Comparison of ENCODE assay signal across 20 cellular contexts in the genomic region with DNA sequence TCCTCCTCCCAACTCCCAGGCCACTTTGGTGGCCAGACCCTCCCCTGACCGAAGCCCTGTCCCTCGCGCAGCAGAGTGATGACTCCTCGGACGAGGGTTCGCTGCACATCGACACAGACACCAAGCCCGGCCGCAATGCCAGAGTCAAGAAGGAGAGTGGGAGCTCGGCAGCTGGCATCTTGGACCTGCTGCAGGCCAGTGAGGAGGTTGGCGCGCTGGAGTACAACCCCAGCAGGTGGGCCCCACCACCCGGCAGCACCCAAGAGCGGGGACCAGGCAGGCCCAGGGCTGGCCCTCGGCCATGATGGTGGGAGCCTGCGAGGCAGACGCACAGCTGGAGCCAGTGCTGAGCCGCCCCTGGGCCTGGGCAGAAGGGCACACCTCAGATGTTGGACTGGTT.
DNase-seq lines count a peak whose midpoint lies in the region; ATAC-seq and TF ChIP-seq lines count a peak whose summit lies in the region.
"Had no signal": no experiment of that assay in that cellular context is flagged by ENCODE, and none has a peak within 500 bp of the region (broad histone marks: within the 10 kb centered on the region; RNA-seq: fewer than 3 reads in every experiment).

No MANE protein-coding gene starts in this region.

- no peak overlapping the region for H3K27ac Mint-ChIP-seq in natural killer cell treated with Interleukin-12 subunit alpha and Interleukin-12 subunit beta and Interleukin-15 and Interleukin-18, amount 100 ng/mL, for 72 hours
- no peak overlapping the region for H3K27ac Mint-ChIP-seq in natural killer cell
- no peak overlapping the region for H3K27ac Mint-ChIP-seq in CD4-positive, alpha-beta memory T cell
- H3K27ac Mint-ChIP-seq: activated naive CD8-positive, alpha-beta T cell; CD8-positive, alpha-beta T cell; stimulated activated naive B cell treated with anti-CD40 and anti-IgM and Interleukin-4, amounts not matched to agents 10 μg/mL and 1 μg/mL and 100 μg/mL, for 72 hours had no signal

- H3K36me3 ChIP-seq in heart left ventricle (peaks cover 0 to 54% (median 40%) of the 10 kb centered on the region in 9 donors), ovary (no peaks in the 10 kb centered on the region)
- peaks cover 8% of the 10 kb centered on the region for H3K36me3 ChIP-seq in CD4-positive, alpha-beta memory T cell (ENCODE audit: insufficient read depth, low read length)
- H3K36me3 ChIP-seq: brain microvascular endothelial cell had no signal

- CTCF ChIA-PET in CD4-positive, alpha-beta memory T cell (lab: Charles Lee; ENCODE audit: partially characterized antibody): no interaction called here

- intact Hi-C loops in natural killer cell (cut with micrococcal nuclease): no loop called here
- intact Hi-C loops in heart left ventricle (cut with DNase I): no loop called here
- intact Hi-C loops in ovary (cut with DNase I): loop anchor here in 1 of 4 donors (10.0 kb wide), 1 partner anchor 538 kb away; no protein-coding TSS in a partner anchor
- intact Hi-C loops in CD4-positive, alpha-beta memory T cell (cut with micrococcal nuclease): no loop called here

- no peak overlapping the region for H3K4me3 Mint-ChIP-seq in natural killer cell treated with Interleukin-12 subunit alpha and Interleukin-12 subunit beta and Interleukin-15 and Interleukin-18, amount 100 ng/mL, for 72 hours
- H3K4me3 Mint-ChIP-seq in natural killer cell: no peak overlapping the region
- H3K4me3 Mint-ChIP-seq in CD4-positive, alpha-beta memory T cell: no peak overlapping the region
- H3K4me3 Mint-ChIP-seq: activated naive CD8-positive, alpha-beta T cell; CD8-positive, alpha-beta T cell; naive thymus-derived CD4-positive, alpha-beta T cell; stimulated activated naive B cell treated with anti-CD40 and anti-IgM and Interleukin-4, amounts not matched to agents 10 μg/mL and 1 μg/mL and 100 μg/mL, for 72 hours had no signal

- H3K9me3 Mint-ChIP-seq in natural killer cell treated with Interleukin-12 subunit alpha and Interleukin-12 subunit beta and Interleukin-15 and Interleukin-18, amount 100 ng/mL, for 72 hours: no peaks in the 10 kb centered on the region
- H3K9me3 Mint-ChIP-seq in natural killer cell: no peaks in the 10 kb centered on the region
- no peaks in the 10 kb centered on the region for H3K9me3 Mint-ChIP-seq in CD4-positive, alpha-beta memory T cell
- H3K9me3 Mint-ChIP-seq: CD8-positive, alpha-beta T cell had no signal

- no peak for TF ChIP-seq EP300 in ovary (IDR thresholded peaks at IDR 0.05)

- no peaks in the 10 kb centered on the region for H3K4me1 ChIP-seq in heart left ventricle
- H3K4me1 ChIP-seq in ovary (ENCODE audit: insufficient read depth): no peaks in the 10 kb centered on the region
- H3K4me1 ChIP-seq in CD4-positive, alpha-beta memory T cell (ENCODE audit: insufficient read depth, low read length): no peaks in the 10 kb centered on the region
- H3K4me1 ChIP-seq: parathyroid adenoma had no signal

- POLR2A ChIA-PET in CD4-positive, alpha-beta memory T cell (lab: Charles Lee; ENCODE audit: partially characterized antibody): no interaction called here

- no peaks in the 10 kb centered on the region for H3K27me3 Mint-ChIP-seq in natural killer cell treated with Interleukin-12 subunit alpha and Interleukin-12 subunit beta and Interleukin-15 and Interleukin-18, amount 100 ng/mL, for 72 hours
- no peaks in the 10 kb centered on the region for H3K27me3 Mint-ChIP-seq in natural killer cell (ENCODE audit: low read depth in 2 of 2)
- H3K27me3 Mint-ChIP-seq in CD4-positive, alpha-beta memory T cell: no peaks in the 10 kb centered on the region
- H3K27me3 Mint-ChIP-seq: activated naive CD8-positive, alpha-beta T cell; naive thymus-derived CD4-positive, alpha-beta T cell; stimulated activated naive B cell treated with anti-CD40 and anti-IgM and Interleukin-4, amounts not matched to agents 10 μg/mL and 1 μg/mL and 100 μg/mL, for 72 hours had no signal

- peak; percentile 49 for DNase-seq in natural killer cell treated with Interleukin-12 subunit alpha and Interleukin-12 subunit beta and Interleukin-15 and Interleukin-18, amount 100 ng/mL, for 72 hours (ENCODE audit: low spot score)
- no peak for DNase-seq in natural killer cell
- DNase-seq in heart left ventricle: peak in 4 of 5 donors; percentile 6 to 61 (median 22)
- DNase-seq in ovary: peak in 3 of 5 donors; percentile 18 to 30 (median 19)
- no peak for DNase-seq in activated gamma-delta T cell (lab: John Stamatoyannopoulos, UW)
- no peak for DNase-seq in iPS-NIHi7 (ENCODE audit: extremely low spot score)
- no peak for DNase-seq in CD4-positive, alpha-beta memory T cell
- DNase-seq: activated T-cell treated with anti-CD3 and anti-CD28 coated beads, Interleukin-2, amount 50 U/mL, for 1 hour; brain microvascular endothelial cell; CD8-positive, alpha-beta T cell; DMS53; IMR-90; mesenchymal stem cell; NCI-H526; stimulated activated CD4-positive, alpha-beta T cell treated with anti-CD3 and anti-CD28 coated beads, Interleukin-2, amount 100 ng/mL, for 24 hours; stimulated activated naive B cell treated with anti-CD40 and anti-IgM and Interleukin-4, amounts not matched to agents 10 μg/mL and 1 μg/mL and 100 μg/mL, for 72 hours had no signal

- no peaks in the 10 kb centered on the region for H3K27me3 ChIP-seq in heart left ventricle
- no peaks in the 10 kb centered on the region for H3K27me3 ChIP-seq in ovary
- no peaks in the 10 kb centered on the region for H3K27me3 ChIP-seq in CD4-positive, alpha-beta memory T cell (ENCODE audit: insufficient read depth, low read length)
- H3K27me3 ChIP-seq: brain microvascular endothelial cell had no signal

- no peak for TF ChIP-seq CTCF in natural killer cell (IDR thresholded peaks at IDR 0.05)
- no peak for TF ChIP-seq CTCF in heart left ventricle (IDR thresholded peaks at IDR 0.05)
- no peak for TF ChIP-seq CTCF in ovary (IDR thresholded peaks at IDR 0.05)

- H3K36me3 Mint-ChIP-seq in natural killer cell treated with Interleukin-12 subunit alpha and Interleukin-12 subunit beta and Interleukin-15 and Interleukin-18, amount 100 ng/mL, for 72 hours: no peaks in the 10 kb centered on the region
- no peaks in the 10 kb centered on the region for H3K36me3 Mint-ChIP-seq in natural killer cell
- peaks cover 9 to 33% of the 10 kb centered on the region in 2 donors for H3K36me3 Mint-ChIP-seq in CD4-positive, alpha-beta memory T cell
- H3K36me3 Mint-ChIP-seq: activated naive CD8-positive, alpha-beta T cell had no signal

- H3K27ac ChIP-seq in heart left ventricle: no peak overlapping the region
- H3K27ac ChIP-seq in ovary: no peak overlapping the region
- no peak overlapping the region for H3K27ac ChIP-seq in CD4-positive, alpha-beta memory T cell (ENCODE audit: low read depth, low read length)
- H3K27ac ChIP-seq: brain microvascular endothelial cell, parathyroid adenoma, thoracic aorta had no signal

- H3K4me1 Mint-ChIP-seq in natural killer cell treated with Interleukin-12 subunit alpha and Interleukin-12 subunit beta and Interleukin-15 and Interleukin-18, amount 100 ng/mL, for 72 hours (ENCODE audit: low read depth in 2 of 2): peaks cover 0 to 16% of the 10 kb centered on the region in 2 donors
- peaks cover 6 to 29% of the 10 kb centered on the region in 2 donors for H3K4me1 Mint-ChIP-seq in natural killer cell
- peaks cover 0 to 1% (median 0%) of the 10 kb centered on the region in 4 donors for H3K4me1 Mint-ChIP-seq in CD4-positive, alpha-beta memory T cell

- no peak for ATAC-seq in natural killer cell treated with Interleukin-12 subunit alpha and Interleukin-12 subunit beta and Interleukin-15 and Interleukin-18, amount 100 ng/mL, for 72 hours
- no peak for ATAC-seq in natural killer cell
- ATAC-seq in heart left ventricle: no peak
- ATAC-seq: CD8-positive, alpha-beta T cell; naive thymus-derived CD4-positive, alpha-beta T cell; stimulated activated naive B cell treated with anti-CD40 and anti-IgM and Interleukin-4, amounts not matched to agents 10 μg/mL and 1 μg/mL and 100 μg/mL, for 72 hours had no signal

- H3K9me3 ChIP-seq in heart left ventricle: no peaks in the 10 kb centered on the region
- no peaks in the 10 kb centered on the region for H3K9me3 ChIP-seq in ovary
- no peaks in the 10 kb centered on the region for H3K9me3 ChIP-seq in CD4-positive, alpha-beta memory T cell (ENCODE audit: control insufficient read depth in 1 of 2, low read length in 2 of 2)
- H3K9me3 ChIP-seq: thoracic aorta had no signal

- TF ChIP-seq POLR2A in heart left ventricle (IDR thresholded peaks at IDR 0.05): no peak
- no peak for TF ChIP-seq POLR2A in ovary (IDR thresholded peaks at IDR 0.05)

- WGBS in heart left ventricle, 4 donors: 93 to 95% (median 94%) methylated on average over 18 of the region's 18 CpGs
- WGBS in ovary, 3 donors: 90 to 95% (median 92%) methylated on average over 18 of the region's 18 CpGs

- no peak overlapping the region for H3K4me3 ChIP-seq in heart left ventricle
- no peak overlapping the region for H3K4me3 ChIP-seq in ovary
- H3K4me3 ChIP-seq in CD4-positive, alpha-beta memory T cell (ENCODE audit: low read length in 2 of 2): no peak overlapping the region
- H3K4me3 ChIP-seq: thoracic aorta had no signal

Comparison
In these comparisons a context has a peak if more than half of its experiments do, and no peak if none do; other contexts are left out.
1. DNase-seq: peak in natural killer cell treated with Interleukin-12 subunit alpha and Interleukin-12 subunit beta and Interleukin-15 and Interleukin-18, amount 100 ng/mL, for 72 hours (single experiment), heart left ventricle (4 of 5) and ovary (3 of 5); none in natural killer cell (single experiment), activated gamma-delta T cell (single experiment), iPS-NIHi7 (single experiment) and CD4-positive, alpha-beta memory T cell (0 of 5).